In the genomic region with DNA sequence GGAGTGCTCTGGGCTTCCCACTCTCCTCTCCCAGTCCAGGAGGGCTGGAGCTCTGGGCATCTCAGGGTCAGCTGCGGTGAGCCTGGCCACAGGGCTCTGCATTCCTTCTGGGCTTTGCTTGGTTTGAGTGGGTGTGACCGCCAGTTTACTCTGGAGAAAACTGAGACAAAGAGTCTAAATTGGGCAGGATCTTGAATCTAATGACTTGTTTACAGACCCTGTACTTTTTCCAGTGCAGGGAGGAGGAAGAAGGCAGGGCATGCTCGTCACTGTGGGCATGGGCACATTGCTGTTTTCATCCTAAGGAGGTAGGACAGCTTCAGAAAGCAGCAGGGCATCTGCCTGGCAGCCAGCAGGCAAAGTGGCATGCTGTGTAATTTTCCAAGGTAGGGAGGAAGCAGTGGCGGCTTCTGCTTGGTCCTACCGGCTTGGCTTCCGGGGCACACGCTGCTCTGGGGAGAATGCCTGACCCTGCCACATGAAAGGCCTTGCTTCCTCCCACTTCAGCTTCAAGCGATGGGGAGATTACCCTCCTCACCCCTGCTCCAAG, we compare ENCODE assay signal across 8 cellular contexts. TPM values are rescaled to one million over a fixed set of nuclear protein-coding genes. Genes with fewer than 3 reads are reported as not detected.
DNase-seq lines count a peak whose midpoint lies in the region; ATAC-seq, FAIRE-seq and TF ChIP-seq lines count a peak whose summit lies in the region.

No MANE protein-coding gene starts in this region.

- no peak for DNase-seq in GM12864 (ENCODE audit: low read depth)
- peak; percentile 72 for DNase-seq in MG63
- DNase-seq in GM12878 (ENCODE audit: low read depth, low spot score): no peak
- no peak for DNase-seq in naive B cell
- no peak for DNase-seq in endodermal cell
- DNase-seq in NCI-H748 treated with DMSO at 0.1 percent for 48 hours (lab: John Stamatoyannopoulos, UW): no peak
- DNase-seq in NCI-H446 (lab: John Stamatoyannopoulos, UW): no peak

- H3K36me3 ChIP-seq in MG63 (no peaks in the 10 kb centered on the region), GM12878 (ENCODE audit: control insufficient read depth in 2 of 2, insufficient read depth in 2 of 2, low read length in 1 of 2) (peaks cover 0 to 6% of the 10 kb centered on the region in 2 experiments; a peak in 2 of 4 replicates), endodermal cell (ENCODE audit: control insufficient read depth, insufficient read depth, low read length) (no peaks in the 10 kb centered on the region)

- CTCF ChIA-PET in GM12878 (lab: Yijun Ruan, JAX): interaction anchor here (1.0 to 1.3 kb wide), 4 partner anchors 19 to 114 kb away, joined by 3 to 5 read pairs (median 4); no protein-coding TSS in a partner anchor

- H3K9ac ChIP-seq in GM12878 (ENCODE audit: control insufficient read depth, insufficient read depth, low read length): peak overlapping the region; percentile 74
- H3K9ac ChIP-seq in endodermal cell (ENCODE audit: extremely low read depth, low read length, poor library complexity, severe bottlenecking): no peak overlapping the region

- H3K4me1 Mint-ChIP-seq in naive B cell (peaks cover 90 to 100% (median 99%) of the 10 kb centered on the region in 3 donors), endodermal cell (peaks cover 43% of the 10 kb centered on the region)

- SMC1A ChIA-PET in GM12878 (lab: Charles Lee; ENCODE audit: uncharacterized antibody, unreplicated experiment): interaction anchor here (1.3 to 15.2 kb wide), 4 partner anchors 13 to 41 kb away, joined by 3 to 263 read pairs (median 8); no protein-coding TSS in a partner anchor

- POLR2A ChIA-PET in GM12878 (lab: Charles Lee): interaction anchor here (0.7 to 1.4 kb wide), 4 partner anchors 11 to 41 kb away, joined by 3 to 5 read pairs (median 4); no protein-coding TSS in a partner anchor

- 5% methylated on average over 8 of the region's 8 CpGs for WGBS in GM12878 (ENCODE audit: insufficient coverage, insufficient replicate concordance, low lambda C conversion rate, missing lambda C conversion rate)
- 72 to 84% methylated on average over 3 to 8 of the region's 8 CpGs for WGBS in endodermal cell (ENCODE audit: insufficient coverage in 1 of 2, insufficient read length in 1 of 2), 2 experiments

- H3K27ac ChIP-seq in GM12878 (ENCODE audit: control insufficient read depth, insufficient read depth) (peak overlapping the region; percentile 94), endodermal cell (ENCODE audit: low read depth, low read length) (no peak overlapping the region)

- H3K36me3 Mint-ChIP-seq in naive B cell (peaks cover 5 to 7% of the 10 kb centered on the region in 2 donors), endodermal cell (ENCODE audit: low read depth) (no peaks in the 10 kb centered on the region)

- no peak for TF ChIP-seq CTCF in GM12864 (IDR thresholded peaks at IDR 0.05; ENCODE audit: low read depth, low read length, missing control alignments)
- no peak for TF ChIP-seq CTCF in GM12878 (IDR thresholded peaks at IDR 0.05 in 2 of 3, conservative IDR thresholded peaks at IDR 0.05 in 1 of 3; ENCODE audit: control insufficient read depth in 2 of 3, extremely low read depth in 1 of 3, insufficient read depth in 1 of 3, low read depth in 3 of 3, low read length in 3 of 3)
- TF ChIP-seq CTCF in endodermal cell (conservative IDR thresholded peaks at IDR 0.05): no peak

- peaks cover 0 to 2% (median 0%) of the 10 kb centered on the region in 7 donors for H3K9me3 Mint-ChIP-seq in naive B cell
- H3K9me3 Mint-ChIP-seq in endodermal cell: no peaks in the 10 kb centered on the region

- TF ChIP-seq RAD21 in GM12878 (IDR thresholded peaks at IDR 0.05; ENCODE audit: insufficient read depth, low read depth, low read length): no peak

- no TSS peak for BruUV-seq in GM12878 (replicated peaks; lab: Mats Ljungman, UMichigan)

- H3K27ac Mint-ChIP-seq in naive B cell: peak overlapping the region; percentile 88 to 98 (median 90)
- no peak overlapping the region for H3K27ac Mint-ChIP-seq in endodermal cell

- in situ Hi-C loops in GM12878 (cut with MboI): no loop called here

- RAD21 ChIA-PET in GM12878 (lab: Charles Lee; ENCODE audit: unreplicated experiment): interaction anchor here (0.8 to 3.7 kb wide), 7 partner anchors 9 to 86 kb away, joined by 3 to 13 read pairs (median 4); no protein-coding TSS in a partner anchor

- H3K79me2 ChIP-seq in GM12878 (ENCODE audit: control insufficient read depth, insufficient read depth, low read length): peaks cover 92% of the 10 kb centered on the region

- H3K4me3 Mint-ChIP-seq in naive B cell (peak overlapping the region; percentile 69 to 95 (median 86)), endodermal cell (no peak overlapping the region)

- ATAC-seq in GM12878 (peak; percentile 36), naive B cell (ENCODE audit: low read depth in 2 of 2) (peak in 1 of 2 donors; percentile 15), GM18861 (IDR thresholded peaks at IDR 0.05; ENCODE audit: unreplicated experiment) (no peak)

- peak overlapping the region; percentile 81 for H3K4me2 ChIP-seq in GM12878 (ENCODE audit: control insufficient read depth, insufficient read depth)

- H3K4me1 ChIP-seq in GM12878 (ENCODE audit: control insufficient read depth, insufficient read depth, low read length) (peaks cover 68% of the 10 kb centered on the region), endodermal cell (ENCODE audit: control insufficient read depth, insufficient read depth, low read length) (peaks cover 3% of the 10 kb centered on the region)

- H3K9me3 ChIP-seq in MG63 (no peaks in the 10 kb centered on the region), GM12878 (replicated peaks; ENCODE audit: control insufficient read depth, insufficient read depth, low read length) (peaks cover 3% of the 10 kb centered on the region; the same call in 2 of the 3 replicates), endodermal cell (ENCODE audit: control insufficient read depth, low read length) (no peaks in the 10 kb centered on the region)

- no peaks in the 10 kb centered on the region for H4K20me1 ChIP-seq in GM12878 (ENCODE audit: control insufficient read depth, insufficient read depth)

- FAIRE-seq in GM12878 (lab: Jason Lieb, UNC): no peak

- H2AFZ ChIP-seq in GM12878 (ENCODE audit: control insufficient read depth, low read depth, low read length): peak overlapping the region; percentile 52; the same call in 1 of the 2 replicates

- H3K4me3 ChIP-seq in GM12864 (ENCODE audit: low read depth, low read length): peak overlapping the region; percentile 29
- H3K4me3 ChIP-seq in MG63: no peak overlapping the region
- H3K4me3 ChIP-seq in GM12878: peak overlapping the region; percentile 61; the same call in 1 of the 2 replicates
- H3K4me3 ChIP-seq in endodermal cell (ENCODE audit: low read length): no peak overlapping the region

- no peaks in the 10 kb centered on the region for H3K27me3 ChIP-seq in MG63
- H3K27me3 ChIP-seq in GM12878 (replicated peaks in 1 of 2; ENCODE audit: control insufficient read depth in 2 of 2, insufficient read depth in 2 of 2, low read length in 1 of 2): no peaks in the 10 kb centered on the region
- H3K27me3 ChIP-seq in endodermal cell (ENCODE audit: control insufficient read depth, insufficient read depth, low read length, poor library complexity, severe bottlenecking): peaks cover 10% of the 10 kb centered on the region

- TF ChIP-seq EP300 in GM12878 (IDR thresholded peaks at IDR 0.05; ENCODE audit: borderline replicate concordance in 1 of 2, control insufficient read depth in 1 of 2, low read depth in 2 of 2, low read length in 2 of 2): no peak

- intact Hi-C loops in GM12878 (cut with micrococcal nuclease; ENCODE audit: unreplicated experiment): loop anchor here (2.0 kb wide), 1 partner anchor 20 kb away; no protein-coding TSS in a partner anchor

- no peaks in the 10 kb centered on the region for H3K27me3 Mint-ChIP-seq in naive B cell
- peaks cover 44% of the 10 kb centered on the region for H3K27me3 Mint-ChIP-seq in endodermal cell (ENCODE audit: insufficient read depth)

- TF ChIP-seq POLR2A in GM12878 (IDR thresholded peaks at IDR 0.05; ENCODE audit: low read depth, low read length): peak; percentile 43; the same call in 1 of the 2 replicates

TF ChIP-seq in GM12878, 131 proteins besides CTCF, POLR2A, EP300 and RAD21 (continues in another document):
- peak; percentile 11; the same call in 1 of the 2 replicates for TF ChIP-seq NFIC (IDR thresholded peaks at IDR 0.05; ENCODE audit: low read depth, low read length)
- peak in 1 of 2 experiments; percentile 25; a peak in 1 of 4 replicates for TF ChIP-seq BHLHE40 (IDR thresholded peaks at IDR 0.05; ENCODE audit: borderline replicate concordance in 1 of 2, low read depth in 2 of 2, low read length in 1 of 2)
- TF ChIP-seq RUNX3 (IDR thresholded peaks at IDR 0.05; ENCODE audit: low read length): 0 out of 2 replicates have a peak, but pooled peaks have one; percentile 23
- TF ChIP-seq IKZF1 (conservative IDR thresholded peaks at IDR 0.05): 0 out of 2 replicates have a peak, but pooled peaks have one; percentile 49
- TF ChIP-seq HDGF (IDR thresholded peaks at IDR 0.05): peak; percentile 67; the same call in 1 of the 2 replicates
- TF ChIP-seq TBL1XR1 (IDR thresholded peaks at IDR 0.05; ENCODE audit: low read depth, low read length): no peak
- TF ChIP-seq SPI1 (IDR thresholded peaks at IDR 0.05; ENCODE audit: borderline replicate concordance, insufficient read depth, low read depth, low read length): peak; percentile 24; the same call in 1 of the 2 replicates

RNA-seq across cellular contexts. Expression of gene FLI1, which starts 22.9 kb away (rescaled TPM):
- 6.1 and 6.4 TPM in 2 replicates for total RNA-seq in MG63 (2014; rRNA removed; shearing (Covaris generic); ENCODE audit: low replicate concordance)
- 26.5 and 33.7 TPM in 2 replicates for total RNA-seq in GM12878 (2013; cell fraction: nucleolus; rRNA removed)
- 37.7 and 38.5 TPM in 2 replicates for total RNA-seq in GM12878 (2014; rRNA removed)
- total RNA-seq in GM12878 (2014; rRNA removed; fragmentation: Illumina TruSeq; extraction: Trizol): 35.7 and 37.6 TPM in 2 replicates
- 50.6 and 53.3 TPM in 2 replicates for total RNA-seq in GM12878 (2021)
- polyA plus RNA-seq in GM12878 (2011; ENCODE audit: low read depth): 8.6 TPM
- 24.7 and 38.0 TPM in 2 replicates for polyA plus RNA-seq in GM12878 (2011; rRNA removed)
- polyA plus RNA-seq in GM12878 (2011; cell fraction: cytosol; rRNA removed): 21.8 and 39.8 TPM in 2 replicates
- 20.0 and 24.1 TPM in 2 replicates for polyA plus RNA-seq in GM12878 (2011; cell fraction: nucleus; rRNA removed)
- polyA plus RNA-seq in GM12878 (2012): 28.8 and 36.2 TPM in 2 replicates
- polyA plus RNA-seq in GM12878 (2014; fragmentation: Illumina TruSeq; extraction: Trizol): 37.9 and 46.3 TPM in 2 replicates
- polyA plus RNA-seq in GM12878 (2014; fragmentation: Nextera tagmentation; extraction: Ambion mirVana): 10 to 100 TPM; 12.5 to 15.8 TPM
- polyA plus RNA-seq in GM12878 (2014; rRNA removed): 58.8 and 61.9 TPM in 2 replicates
- 10 to 100 TPM; 39.1 to 44.8 TPM for polyA plus RNA-seq in GM12878 (2016; fragmentation: Nextera tagmentation; extraction: Ambion mirVana)
- polyA minus RNA-seq in GM12878 (2011; rRNA and poly(A)+ RNA removed): 65.9 and 70.0 TPM in 2 replicates
- polyA minus RNA-seq in GM12878 (2011; cell fraction: cytosol; rRNA and poly(A)+ RNA removed): 19.4 and 27.8 TPM in 2 replicates
- polyA minus RNA-seq in GM12878 (2011; cell fraction: nucleus; rRNA and poly(A)+ RNA removed): 12.7 and 34.6 TPM in 2 replicates
- polyA plus RNA-seq in naive B cell (ENCODE audit: low read depth in 6 of 6): 100 to 1,000 TPM in 2 of 6 donors, 10 to 100 TPM in 4; 65.3 to 109 (median 88.3) TPM
- under 1 TPM in 1 of 2 donors, not detected in 1; 0.20 TPM for total RNA-seq in endodermal cell
- polyA plus RNA-seq in endodermal cell (2013, experiment 1 of 2): 2.2 TPM
- polyA plus RNA-seq in endodermal cell (2013, experiment 2 of 2): 2.0 TPM

Comparison
In these comparisons a context has a peak if more than half of its experiments do, and no peak if none do; other contexts are left out.
1. H3K4me3 ChIP-seq: peak in GM12864 (single experiment) and GM12878 (single experiment); none in MG63 (single experiment) and endodermal cell (single experiment).